In genomic region chr9:5886114-5886939, GRCh38 we compare ENCODE assay signal across 1 cellular context.
TF ChIP-seq lines count a peak whose summit lies in the region.

No MANE protein-coding gene starts in this region.

TF ChIP-seq in K562, 482 proteins besides CTCF, POLR2A, EP300 and RAD21 (continued from another document):
- 0 out of 2 replicates have a peak, but pooled peaks have one; percentile 37 for TF ChIP-seq CC2D1A (IDR thresholded peaks at IDR 0.05)
- no peak for TF ChIP-seq MBD2 (IDR thresholded peaks at IDR 0.05; ENCODE audit: borderline replicate concordance, low read depth)
- peak; percentile 75 for TF ChIP-seq SMC3 (conservative IDR thresholded peaks at IDR 0.05; ENCODE audit: insufficient read depth, low read depth, low read length)
- no peak for TF ChIP-seq ZNF512 (tag; IDR thresholded peaks at IDR 0.05)
- TF ChIP-seq ZNF274 (IDR thresholded peaks at IDR 0.05; ENCODE audit: borderline replicate concordance, low read depth, low read length) = no peak
- no peak for TF ChIP-seq CEBPG (CRISPR knock-in tag; IDR thresholded peaks at IDR 0.05)
- TF ChIP-seq CEBPG (tag; conservative IDR thresholded peaks at IDR 0.05 in 1 of 2, IDR thresholded peaks at IDR 0.05 in 1 of 2) = no peak
- TF ChIP-seq XRCC4 (IDR thresholded peaks at IDR 0.05; ENCODE audit: extremely low read depth, insufficient read depth, insufficient read length) = no peak
- TF ChIP-seq CBX3 (IDR thresholded peaks at IDR 0.05; ENCODE audit: borderline replicate concordance in 1 of 2, low read length in 2 of 2) = no peak
- TF ChIP-seq TCF3 (CRISPR knock-in tag; IDR thresholded peaks at IDR 0.05) = 0 out of 2 replicates have a peak, but pooled peaks have one; percentile 17
- no peak for TF ChIP-seq NFE2 (IDR thresholded peaks at IDR 0.05; ENCODE audit: low read depth)
- TF ChIP-seq JUND (IDR thresholded peaks at IDR 0.05; ENCODE audit: borderline replicate concordance, low read depth, low read length) = peak; percentile 30; the same call in 1 of the 2 replicates
- no peak for TF ChIP-seq JUND (tag; IDR thresholded peaks at IDR 0.05; ENCODE audit: borderline replicate concordance, low read depth, low read length)
- TF ChIP-seq ZNF740 (CRISPR knock-in tag; IDR thresholded peaks at IDR 0.05) = no peak
- TF ChIP-seq ZNF740 (tag; IDR thresholded peaks at IDR 0.05) = no peak
- no peak; the same call in 1 of the 2 replicates for TF ChIP-seq MAX (CRISPR knock-in tag; IDR thresholded peaks at IDR 0.05)
- peak; percentile 20; the same call in 1 of the 2 replicates for TF ChIP-seq CREM (IDR thresholded peaks at IDR 0.05; ENCODE audit: low read depth)
- TF ChIP-seq RCOR1 (IDR thresholded peaks at IDR 0.05; ENCODE audit: borderline replicate concordance in 1 of 2, low read depth in 2 of 2, low read length in 2 of 2) = peak in 1 of 2 experiments; percentile 24; a peak in 1 of 4 replicates
- no peak for TF ChIP-seq CBFA2T2 (conservative IDR thresholded peaks at IDR 0.05)
- no peak for TF ChIP-seq HBP1 (CRISPR knock-in tag; IDR thresholded peaks at IDR 0.05)
- TF ChIP-seq BRD4 (IDR thresholded peaks at IDR 0.05) = no peak
- no peak for TF ChIP-seq ZBTB40 (IDR thresholded peaks at IDR 0.05)
- no peak for TF ChIP-seq ZBTB40 (CRISPR knock-in tag; IDR thresholded peaks at IDR 0.05)
- no peak for TF ChIP-seq ZFP91 (CRISPR knock-in tag; IDR thresholded peaks at IDR 0.05)
- peak in 1 of 2 experiments; percentile 32 for TF ChIP-seq E2F6 (IDR thresholded peaks at IDR 0.05; ENCODE audit: borderline replicate concordance in 1 of 2, extremely low read depth in 1 of 2, insufficient read depth in 1 of 2, insufficient read length in 1 of 2, low read depth in 1 of 2, low read length in 1 of 2, poor library complexity in 1 of 2, severe bottlenecking in 1 of 2)
- no peak for TF ChIP-seq ZNF324 (CRISPR knock-in tag; IDR thresholded peaks at IDR 0.05)
- TF ChIP-seq MEF2A (IDR thresholded peaks at IDR 0.05; ENCODE audit: control insufficient read depth, low read depth, low read length) = no peak
- TF ChIP-seq CHCHD3 (CRISPR knock-in tag; IDR thresholded peaks at IDR 0.05) = no peak
- TF ChIP-seq ZNF584 (CRISPR knock-in tag; IDR thresholded peaks at IDR 0.05; ENCODE audit: low read depth) = no peak
- TF ChIP-seq ZFX (CRISPR knock-in tag; IDR thresholded peaks at IDR 0.05) = no peak
- TF ChIP-seq NR1H2 (CRISPR knock-in tag; IDR thresholded peaks at IDR 0.05) = no peak
- TF ChIP-seq SNRNP70 (optimal IDR thresholded peaks at IDR 0.05; ENCODE audit: low read depth, low read length) = no peak
- no peak for TF ChIP-seq ZNF551 (CRISPR knock-in tag; IDR thresholded peaks at IDR 0.05)
- no peak for TF ChIP-seq SMARCC2 (IDR thresholded peaks at IDR 0.05; ENCODE audit: low read depth)
- TF ChIP-seq CGGBP1 (CRISPR knock-in tag; IDR thresholded peaks at IDR 0.05) = no peak
- TF ChIP-seq MAZ (CRISPR knock-in tag; conservative IDR thresholded peaks at IDR 0.05 in 1 of 2, IDR thresholded peaks at IDR 0.05 in 1 of 2) = 0 out of 4 replicates have a peak, but pooled peaks of 1 of the 2 experiments have one; percentile 17
TF ChIP-seq in K562: peak in this region for 12.
